Comparison of ENCODE assay signal across 21 cellular contexts in genomic region chr4:188903995-188904394, GRCh38.
DNase-seq lines count a peak whose midpoint lies in the region; ATAC-seq, FAIRE-seq and TF ChIP-seq lines count a peak whose summit lies in the region.
"Had no signal": no experiment of that assay in that cellular context is flagged by ENCODE, and none has a peak within 500 bp of the region (broad histone marks: within the 10 kb centered on the region; RNA-seq: fewer than 3 reads in every experiment).

No MANE protein-coding gene starts in this region.

- peak; percentile 38 for TF ChIP-seq RAD21 in IMR-90 (IDR thresholded peaks at IDR 0.05; ENCODE audit: low read length)
- peak; percentile 48 to 56 for TF ChIP-seq RAD21 in H1 (IDR thresholded peaks at IDR 0.05 in 1 of 2, conservative IDR thresholded peaks at IDR 0.05 in 1 of 2; ENCODE audit: low read depth in 2 of 2, low read length in 2 of 2)
- peak; percentile 55 for TF ChIP-seq RAD21 in neural cell (conservative IDR thresholded peaks at IDR 0.05)

- H3K4me3 ChIP-seq in IMR-90 (ENCODE audit: insufficient read depth, low read depth, low read length) (no peak overlapping the region), H1 (ENCODE audit: extremely low read depth in 1 of 4, insufficient read depth in 2 of 4, low read depth in 3 of 4, low read length in 4 of 4) (no peak overlapping the region), neural cell (ENCODE audit: low read length) (no peak overlapping the region), tibial artery (no peak overlapping the region)
- H3K4me3 ChIP-seq: SJCRH30 had no signal

- H3K9ac ChIP-seq in IMR-90 (ENCODE audit: low read depth, low read length) (no peak overlapping the region), H1 (replicated peaks in 1 of 4; ENCODE audit: extremely low read depth in 1 of 4, low read depth in 3 of 4, low read length in 3 of 4) (no peak overlapping the region), neural cell (ENCODE audit: low read length) (no peak overlapping the region)

- ATAC-seq in IMR-90 (ENCODE audit: low read depth) = no peak
- ATAC-seq: PC-3 had no signal

- TF ChIP-seq POLR2A in IMR-90 (IDR thresholded peaks at IDR 0.05; ENCODE audit: low read depth, low read length) (no peak), H1 (IDR thresholded peaks at IDR 0.05; ENCODE audit: control extremely low read depth in 1 of 2, low read depth in 2 of 2, low read length in 2 of 2) (no peak)

- WGBS in IMR-90 (ENCODE audit: extremely low coverage in 2 of 2, insufficient read length in 1 of 2), 2 experiments = 59% methylated on average over 2 of the region's 3 CpGs; no CpG with 5 or more reads in 1 of the 2 experiments
- WGBS in H1 (ENCODE audit: extremely low coverage in 1 of 2, insufficient coverage in 1 of 2, insufficient read length in 1 of 2, insufficient replicate concordance in 2 of 2, low coverage in 1 of 2, low lambda C conversion rate in 2 of 2, missing lambda C conversion rate in 1 of 2), 2 experiments = 93% methylated on average over 3 of the region's 3 CpGs; no CpG with 5 or more reads in 1 of the 2 experiments

- H4K8ac ChIP-seq in IMR-90 (ENCODE audit: low read depth in 2 of 2, low read length in 2 of 2) = no peak overlapping the region
- no peak overlapping the region for H4K8ac ChIP-seq in H1 (ENCODE audit: extremely low read depth, insufficient read depth, low read length)

- H2BK5ac ChIP-seq in IMR-90 (ENCODE audit: low read depth, low read length, poor library complexity, severe bottlenecking) (no peak overlapping the region), H1 (ENCODE audit: low read depth, low read length) (no peak overlapping the region)

- H3F3A ChIP-seq in neural cell (ENCODE audit: insufficient read depth, low read length, poor library complexity, severe bottlenecking) = no peaks in the 10 kb centered on the region

- no peaks in the 10 kb centered on the region for H3K9me3 ChIP-seq in IMR-90 (ENCODE audit: control insufficient read depth, insufficient read depth, low read length)
- no peaks in the 10 kb centered on the region; a peak in 1 of 4 replicates for H3K9me3 ChIP-seq in H1 (ENCODE audit: insufficient read depth in 2 of 2, low read depth in 1 of 2, low read length in 1 of 2)
- no peaks in the 10 kb centered on the region for H3K9me3 ChIP-seq in neural cell (ENCODE audit: low read length)
- H3K9me3 ChIP-seq in tibial artery = no peaks in the 10 kb centered on the region
- H3K9me3 ChIP-seq: SJCRH30 had no signal

- H4K5ac ChIP-seq in IMR-90 (ENCODE audit: low read depth, low read length) (no peak overlapping the region), H1 (ENCODE audit: insufficient read length, low read depth, low read length) (no peak overlapping the region)

- H3K27me3 ChIP-seq in IMR-90 (ENCODE audit: control insufficient read depth, insufficient read depth, low read length) (no peaks in the 10 kb centered on the region), H1 (replicated peaks in 1 of 4; ENCODE audit: control insufficient read depth in 3 of 4, extremely low read depth in 1 of 4, insufficient read depth in 3 of 4, low read length in 3 of 4) (no peaks in the 10 kb centered on the region), neural cell (ENCODE audit: insufficient read depth, low read depth, low read length) (no peaks in the 10 kb centered on the region), tibial artery (no peaks in the 10 kb centered on the region)
- H3K27me3 ChIP-seq: SJCRH30 had no signal

- no peak overlapping the region for H2BK12ac ChIP-seq in H1 (ENCODE audit: low read depth, low read length)

- H3K56ac ChIP-seq in IMR-90 (ENCODE audit: extremely low read depth, insufficient read depth, low read length) (no peak overlapping the region), H1 (replicated peaks; ENCODE audit: insufficient read length, low read depth, low read length) (no peak overlapping the region)

- dilution Hi-C loops in IMR-90 (cut with HindIII; ENCODE audit: low sequenced_read_pairs, unreplicated experiment) = no loop called here

- DNase-seq in GM03348 (ENCODE audit: low spot score) (peak; percentile 7), IMR-90 (peak; percentile 12), H1 (ENCODE audit: low read depth in 1 of 2, low spot score in 2 of 2) (no peak), SKM-1 treated with dmso at 0.1 percent for 144 hours (lab: John Stamatoyannopoulos, UW; ENCODE audit: unreplicated experiment) (no peak), tibial artery (no peak), NCI-H510A treated with DMSO at 0.1 percent for 48 hours (lab: John Stamatoyannopoulos, UW) (no peak)
- DNase-seq: ACHN; Calu3; CD4-positive, CD25-positive, alpha-beta regulatory T cell; DMS79 treated with DMSO at 0.1 percent for 48 hours; GOT3; MV-4-11; NCI-H1417 treated with DMSO at 0.1 percent for 48 hours; NCI-H1930; NCI-H446; NCI-H82; PC-3; SJCRH30; SW 1271 had no signal

- no peak for TF ChIP-seq EP300 in H1 (IDR thresholded peaks at IDR 0.05; ENCODE audit: borderline replicate concordance in 1 of 2, low read depth in 2 of 2, low read length in 2 of 2)
- TF ChIP-seq EP300 in neural cell (conservative IDR thresholded peaks at IDR 0.05; ENCODE audit: poor library complexity, severe bottlenecking) = no peak

- H3K4me2 ChIP-seq in IMR-90 (ENCODE audit: low read depth, low read length) (no peak overlapping the region), H1 (ENCODE audit: insufficient read depth in 1 of 2, low read depth in 2 of 2, low read length in 2 of 2) (no peak overlapping the region), neural cell (ENCODE audit: low read length) (no peak overlapping the region)

- FAIRE-seq in H1 (lab: Jason Lieb, UNC) = no peak

- no peak overlapping the region for H2BK20ac ChIP-seq in IMR-90 (ENCODE audit: low read depth, low read length)
- H2BK20ac ChIP-seq in H1 (ENCODE audit: low read length) = no peak overlapping the region

- H2AK5ac ChIP-seq in IMR-90 (ENCODE audit: low read depth, low read length) (no peak overlapping the region), H1 (ENCODE audit: low read depth, low read length) (no peak overlapping the region)

- no peak; the same call in 1 of the 2 replicates for TF ChIP-seq CTCF in IMR-90 (conservative IDR thresholded peaks at IDR 0.05; ENCODE audit: low read depth, low read length)
- TF ChIP-seq CTCF in H1 (IDR thresholded peaks at IDR 0.05; ENCODE audit: control extremely low read depth in 1 of 3, insufficient read depth in 1 of 3, low read depth in 1 of 3, low read length in 3 of 3) = peak in 2 of 3 experiments; percentile 12 to 17; a peak in 2 of 4 replicates
- peak; percentile 51 for TF ChIP-seq CTCF in neural cell (IDR thresholded peaks at IDR 0.05; ENCODE audit: poor library complexity, severe bottlenecking)
- no peak for TF ChIP-seq CTCF in tibial artery (IDR thresholded peaks at IDR 0.05)

- no peaks in the 10 kb centered on the region for H3K9me1 ChIP-seq in IMR-90 (ENCODE audit: insufficient read depth, low read length)

- H2BK15ac ChIP-seq in IMR-90 (ENCODE audit: low read depth, low read length) (no peak overlapping the region), H1 (ENCODE audit: low read length) (no peak overlapping the region)

- H3K9me2 ChIP-seq in neural cell (ENCODE audit: insufficient read depth, low read length) = no peaks in the 10 kb centered on the region

- in situ Hi-C loops in IMR-90 (cut with MboI; ENCODE audit: low sequenced_read_pairs) = no loop called here

- H3K36me3 ChIP-seq in IMR-90 (ENCODE audit: control insufficient read depth, insufficient read depth, low read length) = no peaks in the 10 kb centered on the region
- no peaks in the 10 kb centered on the region for H3K36me3 ChIP-seq in H1 (ENCODE audit: control insufficient read depth in 2 of 4, insufficient read depth in 4 of 4, low read length in 3 of 4)
- no peaks in the 10 kb centered on the region for H3K36me3 ChIP-seq in neural cell (ENCODE audit: insufficient read depth, low read length)
- no peaks in the 10 kb centered on the region for H3K36me3 ChIP-seq in tibial artery
- H3K36me3 ChIP-seq: SJCRH30 had no signal

- H3K27ac ChIP-seq in IMR-90 (ENCODE audit: insufficient read depth, low read length) (no peak overlapping the region), H1 (ENCODE audit: low read depth, low read length) (no peak overlapping the region), neural cell (ENCODE audit: low read length) (no peak overlapping the region), tibial artery (no peak overlapping the region)
- H3K27ac ChIP-seq: RWPE1, SJCRH30 had no signal

- no peak overlapping the region for H3K18ac ChIP-seq in IMR-90 (ENCODE audit: low read depth, low read length)
- H3K18ac ChIP-seq in H1 (ENCODE audit: extremely low read depth, low read length) = no peak overlapping the region

- H4K91ac ChIP-seq in IMR-90 (ENCODE audit: insufficient read depth, low read depth, low read length) = no peak overlapping the region
- no peak overlapping the region for H4K91ac ChIP-seq in H1 (replicated peaks; ENCODE audit: insufficient read length, low read length)

- H3K4ac ChIP-seq in IMR-90 (ENCODE audit: low read depth, low read length) = no peak overlapping the region
- no peak overlapping the region for H3K4ac ChIP-seq in H1 (replicated peaks; ENCODE audit: insufficient read length, low read depth, low read length)

- no peak overlapping the region for H2BK120ac ChIP-seq in IMR-90 (ENCODE audit: low read depth, low read length)
- H2BK120ac ChIP-seq in H1 (replicated peaks; ENCODE audit: low read depth, low read length) = no peak overlapping the region

- no peaks in the 10 kb centered on the region for H3K4me1 ChIP-seq in IMR-90 (ENCODE audit: control insufficient read depth, insufficient read depth, low read length)
- no peaks in the 10 kb centered on the region for H3K4me1 ChIP-seq in H1 (replicated peaks in 1 of 4; ENCODE audit: control insufficient read depth in 3 of 4, insufficient read depth in 4 of 4, low read length in 3 of 4)
- no peaks in the 10 kb centered on the region for H3K4me1 ChIP-seq in tibial artery
- H3K4me1 ChIP-seq: SJCRH30 had no signal

- H3K79me1 ChIP-seq in IMR-90 (ENCODE audit: low read depth in 1 of 2, low read length in 2 of 2) (no peaks in the 10 kb centered on the region), H1 (ENCODE audit: low read depth, low read length) (no peaks in the 10 kb centered on the region)

- no peak overlapping the region for H3K23ac ChIP-seq in IMR-90 (ENCODE audit: low read depth, low read length)
- no peak overlapping the region for H3K23ac ChIP-seq in H1 (ENCODE audit: insufficient read length)

- H2AFZ ChIP-seq in IMR-90 (replicated peaks; ENCODE audit: low read length, poor library complexity) (no peak overlapping the region), H1 (ENCODE audit: low read length) (0 out of 2 replicates have a peak overlapping the region, but pooled peaks have one; percentile 1), neural cell (ENCODE audit: low read depth, low read length) (no peak overlapping the region)

- H3K23me2 ChIP-seq in H1 (ENCODE audit: low read depth, low read length) = no peaks in the 10 kb centered on the region

- H2AK9ac ChIP-seq in IMR-90 (replicated peaks; ENCODE audit: low read depth, low read length, poor library complexity) = no peak overlapping the region

- BruUV-seq in IMR-90 (replicated peaks; lab: Mats Ljungman, UMichigan) = no TSS peak

- H3K79me2 ChIP-seq in H1 (ENCODE audit: control insufficient read depth in 1 of 2, insufficient read depth in 2 of 2, low read length in 2 of 2) = no peaks in the 10 kb centered on the region
- H3K79me2 ChIP-seq in neural cell (replicated peaks; ENCODE audit: insufficient read depth, low read length) = no peaks in the 10 kb centered on the region

- CTCF ChIA-PET in IMR-90 (lab: Yijun Ruan, JAX) = no interaction called here
- CTCF ChIA-PET in H1 (lab: Charles Lee; ENCODE audit: partially characterized antibody) = interaction anchor here (0.8 kb wide), 1 partner anchor 186 kb away, joined by 3 read pairs; no protein-coding TSS in a partner anchor

- intact Hi-C loops in IMR-90 (cut with micrococcal nuclease) = loop anchor here (10.0 kb wide), 1 partner anchor 1299 kb away; no protein-coding TSS in a partner anchor
- intact Hi-C loops in tibial artery (cut with DNase I; ENCODE audit: low total_unique reads) = no loop called here

- H3K14ac ChIP-seq in IMR-90 (replicated peaks; ENCODE audit: low read depth, low read length) (no peak overlapping the region), H1 (ENCODE audit: insufficient read length) (no peak overlapping the region)

- POLR2A ChIA-PET in IMR-90 (lab: Charles Lee; ENCODE audit: unreplicated experiment) (no interaction called here), H1 (lab: Charles Lee; ENCODE audit: partially characterized antibody) (no interaction called here)

- H4K20me1 ChIP-seq in IMR-90 (ENCODE audit: insufficient read depth, low read length) (no peaks in the 10 kb centered on the region), H1 (replicated peaks in 1 of 2; ENCODE audit: control insufficient read depth in 1 of 2, insufficient read depth in 2 of 2, low read length in 2 of 2) (no peaks in the 10 kb centered on the region), neural cell (ENCODE audit: insufficient read depth) (no peaks in the 10 kb centered on the region)

Comparison
In these comparisons a context has a peak if more than half of its experiments do, and no peak if none do; other contexts are left out.
1. DNase-seq: peak in GM03348 (single experiment) and IMR-90 (single experiment); none in H1 (0 of 2), SKM-1 treated with dmso at 0.1 percent for 144 hours (single experiment), tibial artery (0 of 2) and NCI-H510A treated with DMSO at 0.1 percent for 48 hours (single experiment).
2. CTCF ChIP-seq: peak in H1 (2 of 3) and neural cell (single experiment); none in IMR-90 (single experiment) and tibial artery (0 of 2).